In genomic region chr4:146545102-146545501, GRCh38 we compare ENCODE assay signal across 11 cellular contexts. TPM values are rescaled to one million over a fixed set of nuclear protein-coding genes. Genes with fewer than 3 reads are reported as not detected.
DNase-seq lines count a peak whose midpoint lies in the region; ATAC-seq, FAIRE-seq and TF ChIP-seq lines count a peak whose summit lies in the region.
"Had no signal": no experiment of that assay in that cellular context is flagged by ENCODE, and none has a peak within 500 bp of the region (broad histone marks: within the 10 kb centered on the region; RNA-seq: fewer than 3 reads in every experiment).

No MANE protein-coding gene starts in this region.

- H4K20me1 ChIP-seq in Loucy (ENCODE audit: insufficient read depth, low read length, poor library complexity, severe bottlenecking) = no peaks in the 10 kb centered on the region
- no peaks in the 10 kb centered on the region for H4K20me1 ChIP-seq in H1 (replicated peaks in 1 of 2; ENCODE audit: control insufficient read depth in 1 of 2, insufficient read depth in 2 of 2, low read length in 2 of 2)

- DNase-seq in A549 (ENCODE audit: low read depth in 1 of 2, low spot score in 1 of 2) = peak; percentile 13 to 33
- no peak for DNase-seq in H1 (ENCODE audit: low read depth in 1 of 2, low spot score in 2 of 2)
- no peak for DNase-seq in vagina (ENCODE audit: extremely low spot score in 2 of 2)
- no peak for DNase-seq in body of pancreas
- DNase-seq in activated T-cell treated with anti-CD3 and anti-CD28 coated beads, Interleukin-2, amount 50 U/mL, for 4 hours = no peak
- no peak for DNase-seq in hepatic stellate cell (ENCODE audit: low spot score)
- DNase-seq: NCI-H1436 treated with DMSO at 0.1 percent for 48 hours had no signal

- H2BK12ac ChIP-seq in H1 (ENCODE audit: low read depth, low read length) = no peak overlapping the region

- H3K79me2 ChIP-seq in Loucy (ENCODE audit: insufficient read depth, low read length) (no peaks in the 10 kb centered on the region), H1 (ENCODE audit: control insufficient read depth in 1 of 2, insufficient read depth in 2 of 2, low read length in 2 of 2) (no peaks in the 10 kb centered on the region)

- H3K27me3 Mint-ChIP-seq in activated T-cell treated with anti-CD3 and anti-CD28 coated beads, Interleukin-2, amount 50 U/mL, for 4 hours (ENCODE audit: low read depth) = peaks cover 13% of the 10 kb centered on the region

- peak in 1 of 2 experiments; percentile 87; a peak in 3 of 6 replicates for ATAC-seq in A549
- ATAC-seq in GM18517 (IDR thresholded peaks at IDR 0.05; ENCODE audit: unreplicated experiment) = peak; percentile 69
- no peak for ATAC-seq in body of pancreas
- ATAC-seq in activated T-cell treated with anti-CD3 and anti-CD28 coated beads, Interleukin-2, amount 50 U/mL, for 4 hours = no peak
- ATAC-seq: mucosa of descending colon had no signal

- H3K79me1 ChIP-seq in H1 (ENCODE audit: low read depth, low read length) = no peaks in the 10 kb centered on the region

- no peak overlapping the region for H2BK15ac ChIP-seq in H1 (ENCODE audit: low read length)

- POLR2A ChIA-PET in A549 (lab: Yijun Ruan, JAX) = no interaction called here
- POLR2A ChIA-PET in H1 (lab: Charles Lee; ENCODE audit: partially characterized antibody) = no interaction called here

- no peak overlapping the region for H3K4me3 ChIP-seq in A549
- H3K4me3 ChIP-seq in Loucy (ENCODE audit: low read length, poor library complexity, severe bottlenecking) = no peak overlapping the region
- no peak overlapping the region for H3K4me3 ChIP-seq in H1 (ENCODE audit: extremely low read depth in 1 of 4, insufficient read depth in 2 of 4, low read depth in 3 of 4, low read length in 4 of 4)
- H3K4me3 ChIP-seq in vagina = no peak overlapping the region
- H3K4me3 ChIP-seq in body of pancreas = no peak overlapping the region
- H3K4me3 ChIP-seq: mucosa of descending colon had no signal

- no peaks in the 10 kb centered on the region for H3K9me3 ChIP-seq in A549
- peaks cover 10% of the 10 kb centered on the region; the same call in 1 of the 2 replicates for H3K9me3 ChIP-seq in Loucy (ENCODE audit: insufficient read depth, low read depth, low read length)
- H3K9me3 ChIP-seq in H1 (ENCODE audit: insufficient read depth in 2 of 2, low read depth in 1 of 2, low read length in 1 of 2) = no peaks in the 10 kb centered on the region
- no peaks in the 10 kb centered on the region for H3K9me3 ChIP-seq in vagina
- H3K9me3 ChIP-seq in body of pancreas = no peaks in the 10 kb centered on the region
- H3K9me3 ChIP-seq: mucosa of descending colon had no signal

- no peak overlapping the region for H2BK20ac ChIP-seq in H1 (ENCODE audit: low read length)

- no peak for TF ChIP-seq EP300 in A549 (IDR thresholded peaks at IDR 0.05)
- TF ChIP-seq EP300 in H1 (IDR thresholded peaks at IDR 0.05; ENCODE audit: borderline replicate concordance in 1 of 2, low read depth in 2 of 2, low read length in 2 of 2) = no peak

- peaks cover 22% of the 10 kb centered on the region for H3K9me3 Mint-ChIP-seq in activated T-cell treated with anti-CD3 and anti-CD28 coated beads, Interleukin-2, amount 50 U/mL, for 4 hours

- intact Hi-C loops in vagina (cut with DNase I) (no loop called here), body of pancreas (cut with DNase I) (no loop called here)

- H3F3A ChIP-seq in Loucy (ENCODE audit: low read depth) = no peaks in the 10 kb centered on the region

- no peak overlapping the region for H3K23ac ChIP-seq in H1 (ENCODE audit: insufficient read length)

- TF ChIP-seq CTCF in A549 (IDR thresholded peaks at IDR 0.05) (no peak; the same call in 2 of the 3 replicates), Loucy (conservative IDR thresholded peaks at IDR 0.05; ENCODE audit: low read length) (peak; percentile 52), H1 (IDR thresholded peaks at IDR 0.05; ENCODE audit: control extremely low read depth in 1 of 3, insufficient read depth in 1 of 3, low read depth in 1 of 3, low read length in 3 of 3) (peak in 2 of 3 experiments; percentile 51 to 68; a peak in 2 of 4 replicates), vagina (IDR thresholded peaks at IDR 0.05) (no peak), body of pancreas (IDR thresholded peaks at IDR 0.05) (peak in 1 of 7 experiments; percentile 4)

- no peaks in the 10 kb centered on the region for H3K27me3 ChIP-seq in Loucy (ENCODE audit: insufficient read depth, low read length, poor library complexity, severe bottlenecking)
- no peaks in the 10 kb centered on the region for H3K27me3 ChIP-seq in H1 (replicated peaks in 1 of 4; ENCODE audit: control insufficient read depth in 3 of 4, extremely low read depth in 1 of 4, insufficient read depth in 3 of 4, low read length in 3 of 4)
- H3K27me3 ChIP-seq in vagina = no peaks in the 10 kb centered on the region
- no peaks in the 10 kb centered on the region for H3K27me3 ChIP-seq in body of pancreas

- H3K4me1 Mint-ChIP-seq in activated T-cell treated with anti-CD3 and anti-CD28 coated beads, Interleukin-2, amount 50 U/mL, for 4 hours (ENCODE audit: low read depth) = no peaks in the 10 kb centered on the region
- H3K4me1 Mint-ChIP-seq: activated naive CD4-positive, alpha-beta T cell treated with anti-CD3 and anti-CD28 coated beads, Interleukin-2, amount 50 U/mL, for 24 hours had no signal

- H3K4me2 ChIP-seq in A549 = no peak overlapping the region
- H3K4me2 ChIP-seq in Loucy (ENCODE audit: low read depth, low read length, poor library complexity, severe bottlenecking) = no peak overlapping the region
- H3K4me2 ChIP-seq in H1 (ENCODE audit: insufficient read depth in 1 of 2, low read depth in 2 of 2, low read length in 2 of 2) = no peak overlapping the region

- H2BK120ac ChIP-seq in H1 (replicated peaks; ENCODE audit: low read depth, low read length) = no peak overlapping the region

- TF ChIP-seq POLR2A in A549 (IDR thresholded peaks at IDR 0.05; ENCODE audit: low read length) = no peak
- no peak for TF ChIP-seq POLR2A in H1 (IDR thresholded peaks at IDR 0.05; ENCODE audit: control extremely low read depth in 1 of 2, low read depth in 2 of 2, low read length in 2 of 2)
- TF ChIP-seq POLR2A in vagina (IDR thresholded peaks at IDR 0.05) = no peak
- no peak for TF ChIP-seq POLR2A in body of pancreas (IDR thresholded peaks at IDR 0.05)

- no peaks in the 10 kb centered on the region for H3K36me3 Mint-ChIP-seq in activated T-cell treated with anti-CD3 and anti-CD28 coated beads, Interleukin-2, amount 50 U/mL, for 4 hours (ENCODE audit: insufficient read depth)

- no peak overlapping the region for H3K18ac ChIP-seq in H1 (ENCODE audit: extremely low read depth, low read length)

- no peak overlapping the region for H2AK5ac ChIP-seq in H1 (ENCODE audit: low read depth, low read length)

- no peak for FAIRE-seq in A549 (lab: Jason Lieb, UNC)
- FAIRE-seq in H1 (lab: Jason Lieb, UNC) = peak; percentile 92

- H3K56ac ChIP-seq in H1 (replicated peaks; ENCODE audit: insufficient read length, low read depth, low read length) = no peak overlapping the region

- CTCF ChIA-PET in A549 (lab: Yijun Ruan, JAX) = interaction anchor here (0.7 to 1.7 kb wide), 3 partner anchors 12 to 371 kb away, joined by 3 to 4 read pairs (median 3); no protein-coding TSS in a partner anchor
- CTCF ChIA-PET in H1 (lab: Charles Lee; ENCODE audit: partially characterized antibody) = interaction anchor here (0.6 to 1.8 kb wide), 13 partner anchors 9 to 552 kb away, joined by 3 to 5 read pairs (median 3); no protein-coding TSS in a partner anchor

- H2AFZ ChIP-seq in Loucy (ENCODE audit: low read length) = no peak overlapping the region
- H2AFZ ChIP-seq in H1 (ENCODE audit: low read length) = peak overlapping the region; percentile 94

- no peak overlapping the region for H2BK5ac ChIP-seq in H1 (ENCODE audit: low read depth, low read length)

- no peak overlapping the region for H3K4ac ChIP-seq in H1 (replicated peaks; ENCODE audit: insufficient read length, low read depth, low read length)

- H3K27ac ChIP-seq in A549 (no peak overlapping the region), H1 (ENCODE audit: low read depth, low read length) (no peak overlapping the region), vagina (no peak overlapping the region), body of pancreas (no peak overlapping the region)

- peak in 1 of 2 experiments; percentile 45; a peak in 1 of 5 replicates for TF ChIP-seq RAD21 in A549 (conservative IDR thresholded peaks at IDR 0.05 in 1 of 2, IDR thresholded peaks at IDR 0.05 in 1 of 2)
- TF ChIP-seq RAD21 in H1 (IDR thresholded peaks at IDR 0.05 in 1 of 2, conservative IDR thresholded peaks at IDR 0.05 in 1 of 2; ENCODE audit: low read depth in 2 of 2, low read length in 2 of 2) = peak; percentile 56 to 65

- no peak overlapping the region for H4K5ac ChIP-seq in H1 (ENCODE audit: insufficient read length, low read depth, low read length)

- no peak overlapping the region for H3K9ac ChIP-seq in Loucy (ENCODE audit: low read depth, low read length, poor library complexity, severe bottlenecking)
- H3K9ac ChIP-seq in H1 (replicated peaks in 1 of 4; ENCODE audit: extremely low read depth in 1 of 4, low read depth in 3 of 4, low read length in 3 of 4) = no peak overlapping the region

- H3K14ac ChIP-seq in H1 (ENCODE audit: insufficient read length) = no peak overlapping the region

- H4K91ac ChIP-seq in H1 (replicated peaks; ENCODE audit: insufficient read length, low read length) = no peak overlapping the region

- no peaks in the 10 kb centered on the region for H3K4me1 ChIP-seq in A549
- H3K4me1 ChIP-seq in Loucy (ENCODE audit: insufficient read depth, low read length, poor library complexity, severe bottlenecking) = no peaks in the 10 kb centered on the region
- no peaks in the 10 kb centered on the region for H3K4me1 ChIP-seq in H1 (replicated peaks in 1 of 4; ENCODE audit: control insufficient read depth in 3 of 4, insufficient read depth in 4 of 4, low read length in 3 of 4)
- no peaks in the 10 kb centered on the region for H3K4me1 ChIP-seq in vagina
- H3K4me1 ChIP-seq in body of pancreas = no peaks in the 10 kb centered on the region

- no peaks in the 10 kb centered on the region for H3K9me2 ChIP-seq in Loucy (replicated peaks; ENCODE audit: low read depth, low read length)

- H3K4me3 Mint-ChIP-seq in activated T-cell treated with anti-CD3 and anti-CD28 coated beads, Interleukin-2, amount 50 U/mL, for 4 hours = no peak overlapping the region
- H3K4me3 Mint-ChIP-seq: activated naive CD4-positive, alpha-beta T cell treated with anti-CD3 and anti-CD28 coated beads, Interleukin-2, amount 50 U/mL, for 24 hours had no signal

- 7% methylated on average over 1 of the region's 2 CpGs for WGBS in A549 (ENCODE audit: missing lambda C conversion rate)
- 50% methylated on average over 2 of the region's 2 CpGs; no CpG with 5 or more reads in 1 of the 2 experiments for WGBS in H1 (ENCODE audit: extremely low coverage in 1 of 2, insufficient coverage in 1 of 2, insufficient read length in 1 of 2, insufficient replicate concordance in 2 of 2, low coverage in 1 of 2, low lambda C conversion rate in 2 of 2, missing lambda C conversion rate in 1 of 2), 2 experiments
- 46 to 82% methylated on average over 2 of the region's 2 CpGs for WGBS in body of pancreas, 2 donors

- H3K23me2 ChIP-seq in H1 (ENCODE audit: low read depth, low read length) = no peaks in the 10 kb centered on the region

- no peaks in the 10 kb centered on the region for H3K36me3 ChIP-seq in Loucy (ENCODE audit: insufficient read depth, low read length)
- H3K36me3 ChIP-seq in H1 (ENCODE audit: control insufficient read depth in 2 of 4, insufficient read depth in 4 of 4, low read length in 3 of 4) = no peaks in the 10 kb centered on the region
- H3K36me3 ChIP-seq in vagina = no peaks in the 10 kb centered on the region
- H3K36me3 ChIP-seq in body of pancreas (replicated peaks in 1 of 2; ENCODE audit: insufficient read depth in 1 of 2, low read depth in 2 of 2) = no peaks in the 10 kb centered on the region

- H4K8ac ChIP-seq in H1 (ENCODE audit: extremely low read depth, insufficient read depth, low read length) = no peak overlapping the region

RNA-seq across cellular contexts. Expression of gene SLC10A7, which starts 23.4 kb away (rescaled TPM):
- 5.6 and 6.5 TPM in 2 replicates for polyA plus RNA-seq in A549 (2011; rRNA removed)
- 1.1 TPM in 2 replicates for polyA plus RNA-seq in A549 (2012; cell fraction: cytosol; rRNA removed)
- polyA plus RNA-seq in A549 (2012; cell fraction: nucleus; rRNA removed) = 0.70 and 0.99 TPM in 2 replicates
- polyA plus RNA-seq in A549 (2017; fragmentation: RNase III; extraction: RNeasy Plus Mini Kit Qiagen cat#74134 plus additional on column Dnase treatment) = 1.3 to 1.5 TPM (median 1.5 TPM) in 3 replicates
- 3.4 and 4.1 TPM in 2 replicates for polyA minus RNA-seq in A549 (2011; rRNA and poly(A)+ RNA removed)
- 2.5 and 2.9 TPM in 2 replicates for total RNA-seq in H1 (2021; fragmentation: NEBNext Ultra II Directional; extraction: Animal tissue kit (Norgen Biotek cat#: 25700))
- polyA plus RNA-seq in H1 (2011; rRNA removed) = 1.5 and 2.9 TPM in 2 replicates
- polyA plus RNA-seq in H1 (2011; cell fraction: cytosol; rRNA removed) = 1.9 TPM
- polyA plus RNA-seq in H1 (2011; cell fraction: nucleus; rRNA removed) = 0.91 TPM
- 1.4 to 2.6 TPM (median 1.9 TPM) in 4 replicates for polyA plus RNA-seq in H1 (2012, experiment 1 of 2)
- polyA plus RNA-seq in H1 (2012, experiment 2 of 2) = 0.18 TPM
- 2.9 TPM for polyA plus RNA-seq in H1 (2013, experiment 1 of 2)
- polyA plus RNA-seq in H1 (2013, experiment 2 of 2) = 2.8 TPM
- polyA minus RNA-seq in H1 (2011; rRNA and poly(A)+ RNA removed) = 4.0 and 4.1 TPM in 2 replicates
- polyA minus RNA-seq in H1 (2011; cell fraction: cytosol; rRNA and poly(A)+ RNA removed) = 1.8 TPM
- polyA minus RNA-seq in H1 (2011; cell fraction: nucleus; rRNA and poly(A)+ RNA removed) = 7.1 TPM
- 14.2 TPM for total RNA-seq in vagina
- 10 to 100 TPM; 10.4 to 13.5 TPM for total RNA-seq in body of pancreas
- total RNA-seq in activated T-cell treated with anti-CD3 and anti-CD28 coated beads, Interleukin-2, amount 50 U/mL, for 4 hours = 10 to 100 TPM; 11.6 to 14.4 (median 13.0) TPM

Comparison
In these comparisons a context has a peak if more than half of its experiments do, and no peak if none do; other contexts are left out.
1. DNase-seq: peak in A549 (2 of 2); none in H1 (0 of 2), vagina (0 of 2), body of pancreas (0 of 4), activated T-cell treated with anti-CD3 and anti-CD28 coated beads, Interleukin-2, amount 50 U/mL, for 4 hours (single experiment) and hepatic stellate cell (single experiment).
2. CTCF ChIP-seq: peak in Loucy (single experiment) and H1 (2 of 3); none in A549 (single experiment) and vagina (0 of 3).
3. Of the 18 proteins assayed by ChIP-seq in both H1 and A549: peak only in H1: CTCF, E2F6, MAX and USF2; only in A549: none; in both: none; in neither: 13; mixed calls (peak in some experiments, not most) for 1.